2 cellular contexts compared by ENCODE assay signal in the genomic region with DNA sequence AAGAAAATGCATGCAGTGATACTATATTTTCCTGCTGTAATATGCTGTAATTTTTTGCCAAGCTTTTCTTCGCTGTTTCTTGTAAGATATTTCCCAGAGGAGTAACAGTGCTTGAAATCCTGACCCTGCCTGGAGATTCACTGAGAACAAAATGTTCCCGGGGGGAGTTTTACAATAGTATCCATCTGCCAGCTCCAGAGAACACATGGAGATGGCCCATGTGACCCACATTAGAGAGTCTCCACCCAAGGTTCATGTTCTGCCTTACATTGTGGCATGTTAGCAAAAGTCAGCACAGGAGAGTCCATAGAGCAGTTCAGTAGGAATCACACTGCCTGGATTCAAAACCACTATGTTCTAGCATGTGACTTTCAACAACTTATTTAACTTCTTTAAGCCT.
TF ChIP-seq lines count a peak whose summit lies in the region.

No MANE protein-coding gene starts in this region.

TF ChIP-seq in GM12891, 5 proteins besides CTCF, POLR2A, EP300 and RAD21:
- TF ChIP-seq PAX5 (IDR thresholded peaks at IDR 0.05; ENCODE audit: insufficient read depth, low read length, severe bottlenecking): no peak

TF ChIP-seq in GM23338, 12 proteins besides CTCF, POLR2A, EP300 and RAD21:
- TF ChIP-seq, protein P1, sequence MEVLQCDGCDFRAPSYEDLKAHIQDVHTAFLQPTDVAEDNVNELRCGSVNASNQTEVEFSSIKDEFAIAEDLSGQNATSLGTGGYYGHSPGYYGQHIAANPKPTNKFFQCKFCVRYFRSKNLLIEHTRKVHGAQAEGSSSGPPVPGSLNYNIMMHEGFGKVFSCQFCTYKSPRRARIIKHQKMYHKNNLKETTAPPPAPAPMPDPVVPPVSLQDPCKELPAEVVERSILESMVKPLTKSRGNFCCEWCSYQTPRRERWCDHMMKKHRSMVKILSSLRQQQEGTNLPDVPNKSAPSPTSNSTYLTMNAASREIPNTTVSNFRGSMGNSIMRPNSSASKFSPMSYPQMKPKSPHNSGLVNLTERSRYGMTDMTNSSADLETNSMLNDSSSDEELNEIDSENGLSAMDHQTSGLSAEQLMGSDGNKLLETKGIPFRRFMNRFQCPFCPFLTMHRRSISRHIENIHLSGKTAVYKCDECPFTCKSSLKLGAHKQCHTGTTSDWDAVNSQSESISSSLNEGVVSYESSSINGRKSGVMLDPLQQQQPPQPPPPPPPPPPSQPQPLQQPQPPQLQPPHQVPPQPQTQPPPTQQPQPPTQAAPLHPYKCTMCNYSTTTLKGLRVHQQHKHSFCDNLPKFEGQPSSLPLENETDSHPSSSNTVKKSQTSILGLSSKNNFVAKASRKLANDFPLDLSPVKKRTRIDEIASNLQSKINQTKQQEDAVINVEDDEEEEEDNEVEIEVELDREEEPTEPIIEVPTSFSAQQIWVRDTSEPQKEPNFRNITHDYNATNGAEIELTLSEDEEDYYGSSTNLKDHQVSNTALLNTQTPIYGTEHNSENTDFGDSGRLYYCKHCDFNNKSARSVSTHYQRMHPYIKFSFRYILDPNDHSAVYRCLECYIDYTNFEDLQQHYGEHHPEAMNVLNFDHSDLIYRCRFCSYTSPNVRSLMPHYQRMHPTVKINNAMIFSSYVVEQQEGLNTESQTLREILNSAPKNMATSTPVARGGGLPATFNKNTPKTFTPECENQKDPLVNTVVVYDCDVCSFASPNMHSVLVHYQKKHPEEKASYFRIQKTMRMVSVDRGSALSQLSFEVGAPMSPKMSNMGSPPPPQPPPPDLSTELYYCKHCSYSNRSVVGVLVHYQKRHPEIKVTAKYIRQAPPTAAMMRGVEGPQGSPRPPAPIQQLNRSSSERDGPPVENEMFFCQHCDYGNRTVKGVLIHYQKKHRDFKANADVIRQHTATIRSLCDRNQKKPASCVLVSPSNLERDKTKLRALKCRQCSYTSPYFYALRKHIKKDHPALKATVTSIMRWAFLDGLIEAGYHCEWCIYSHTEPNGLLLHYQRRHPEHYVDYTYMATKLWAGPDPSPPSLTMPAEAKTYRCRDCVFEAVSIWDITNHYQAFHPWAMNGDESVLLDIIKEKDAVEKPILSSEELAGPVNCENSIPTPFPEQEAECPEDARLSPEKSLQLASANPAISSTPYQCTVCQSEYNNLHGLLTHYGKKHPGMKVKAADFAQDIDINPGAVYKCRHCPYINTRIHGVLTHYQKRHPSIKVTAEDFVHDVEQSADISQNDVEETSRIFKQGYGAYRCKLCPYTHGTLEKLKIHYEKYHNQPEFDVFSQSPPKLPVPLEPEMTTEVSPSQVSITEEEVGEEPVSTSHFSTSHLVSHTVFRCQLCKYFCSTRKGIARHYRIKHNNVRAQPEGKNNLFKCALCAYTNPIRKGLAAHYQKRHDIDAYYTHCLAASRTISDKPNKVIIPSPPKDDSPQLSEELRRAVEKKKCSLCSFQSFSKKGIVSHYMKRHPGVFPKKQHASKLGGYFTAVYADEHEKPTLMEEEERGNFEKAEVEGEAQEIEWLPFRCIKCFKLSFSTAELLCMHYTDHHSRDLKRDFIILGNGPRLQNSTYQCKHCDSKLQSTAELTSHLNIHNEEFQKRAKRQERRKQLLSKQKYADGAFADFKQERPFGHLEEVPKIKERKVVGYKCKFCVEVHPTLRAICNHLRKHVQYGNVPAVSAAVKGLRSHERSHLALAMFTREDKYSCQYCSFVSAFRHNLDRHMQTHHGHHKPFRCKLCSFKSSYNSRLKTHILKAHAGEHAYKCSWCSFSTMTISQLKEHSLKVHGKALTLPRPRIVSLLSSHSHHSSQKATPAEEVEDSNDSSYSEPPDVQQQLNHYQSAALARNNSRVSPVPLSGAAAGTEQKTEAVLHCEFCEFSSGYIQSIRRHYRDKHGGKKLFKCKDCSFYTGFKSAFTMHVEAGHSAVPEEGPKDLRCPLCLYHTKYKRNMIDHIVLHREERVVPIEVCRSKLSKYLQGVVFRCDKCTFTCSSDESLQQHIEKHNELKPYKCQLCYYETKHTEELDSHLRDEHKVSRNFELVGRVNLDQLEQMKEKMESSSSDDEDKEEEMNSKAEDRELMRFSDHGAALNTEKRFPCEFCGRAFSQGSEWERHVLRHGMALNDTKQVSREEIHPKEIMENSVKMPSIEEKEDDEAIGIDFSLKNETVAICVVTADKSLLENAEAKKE (CRISPR knock-in tag; IDR thresholded peaks at IDR 0.05): no peak
- TF ChIP-seq EZH2phosphoT487 (IDR thresholded peaks at IDR 0.05; ENCODE audit: unreplicated experiment): no peak
- TF ChIP-seq STAT1 (IDR thresholded peaks at IDR 0.05; ENCODE audit: unreplicated experiment): no peak
- no peak for TF ChIP-seq JUNB (IDR thresholded peaks at IDR 0.05; ENCODE audit: unreplicated experiment)
- TF ChIP-seq, protein P2, sequence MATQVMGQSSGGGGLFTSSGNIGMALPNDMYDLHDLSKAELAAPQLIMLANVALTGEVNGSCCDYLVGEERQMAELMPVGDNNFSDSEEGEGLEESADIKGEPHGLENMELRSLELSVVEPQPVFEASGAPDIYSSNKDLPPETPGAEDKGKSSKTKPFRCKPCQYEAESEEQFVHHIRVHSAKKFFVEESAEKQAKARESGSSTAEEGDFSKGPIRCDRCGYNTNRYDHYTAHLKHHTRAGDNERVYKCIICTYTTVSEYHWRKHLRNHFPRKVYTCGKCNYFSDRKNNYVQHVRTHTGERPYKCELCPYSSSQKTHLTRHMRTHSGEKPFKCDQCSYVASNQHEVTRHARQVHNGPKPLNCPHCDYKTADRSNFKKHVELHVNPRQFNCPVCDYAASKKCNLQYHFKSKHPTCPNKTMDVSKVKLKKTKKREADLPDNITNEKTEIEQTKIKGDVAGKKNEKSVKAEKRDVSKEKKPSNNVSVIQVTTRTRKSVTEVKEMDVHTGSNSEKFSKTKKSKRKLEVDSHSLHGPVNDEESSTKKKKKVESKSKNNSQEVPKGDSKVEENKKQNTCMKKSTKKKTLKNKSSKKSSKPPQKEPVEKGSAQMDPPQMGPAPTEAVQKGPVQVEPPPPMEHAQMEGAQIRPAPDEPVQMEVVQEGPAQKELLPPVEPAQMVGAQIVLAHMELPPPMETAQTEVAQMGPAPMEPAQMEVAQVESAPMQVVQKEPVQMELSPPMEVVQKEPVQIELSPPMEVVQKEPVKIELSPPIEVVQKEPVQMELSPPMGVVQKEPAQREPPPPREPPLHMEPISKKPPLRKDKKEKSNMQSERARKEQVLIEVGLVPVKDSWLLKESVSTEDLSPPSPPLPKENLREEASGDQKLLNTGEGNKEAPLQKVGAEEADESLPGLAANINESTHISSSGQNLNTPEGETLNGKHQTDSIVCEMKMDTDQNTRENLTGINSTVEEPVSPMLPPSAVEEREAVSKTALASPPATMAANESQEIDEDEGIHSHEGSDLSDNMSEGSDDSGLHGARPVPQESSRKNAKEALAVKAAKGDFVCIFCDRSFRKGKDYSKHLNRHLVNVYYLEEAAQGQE (IDR thresholded peaks at IDR 0.05; ENCODE audit: unreplicated experiment): no peak
- no peak for TF ChIP-seq POLR2AphosphoS5 (IDR thresholded peaks at IDR 0.05; ENCODE audit: low read depth)
- no peak for TF ChIP-seq NANOG (IDR thresholded peaks at IDR 0.05; ENCODE audit: borderline replicate concordance)
- TF ChIP-seq ZNF114 (CRISPR knock-in tag; IDR thresholded peaks at IDR 0.05): no peak
- TF ChIP-seq, protein P3, sequence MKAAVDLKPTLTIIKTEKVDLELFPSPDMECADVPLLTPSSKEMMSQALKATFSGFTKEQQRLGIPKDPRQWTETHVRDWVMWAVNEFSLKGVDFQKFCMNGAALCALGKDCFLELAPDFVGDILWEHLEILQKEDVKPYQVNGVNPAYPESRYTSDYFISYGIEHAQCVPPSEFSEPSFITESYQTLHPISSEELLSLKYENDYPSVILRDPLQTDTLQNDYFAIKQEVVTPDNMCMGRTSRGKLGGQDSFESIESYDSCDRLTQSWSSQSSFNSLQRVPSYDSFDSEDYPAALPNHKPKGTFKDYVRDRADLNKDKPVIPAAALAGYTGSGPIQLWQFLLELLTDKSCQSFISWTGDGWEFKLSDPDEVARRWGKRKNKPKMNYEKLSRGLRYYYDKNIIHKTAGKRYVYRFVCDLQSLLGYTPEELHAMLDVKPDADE (IDR thresholded peaks at IDR 0.05): no peak
- TF ChIP-seq EZH2 (IDR thresholded peaks at IDR 0.05; ENCODE audit: low read depth, unreplicated experiment): no peak
- TF ChIP-seq CREB1 (CRISPR knock-in tag; IDR thresholded peaks at IDR 0.05; ENCODE audit: low read depth): no peak
- no peak for TF ChIP-seq ZNF331 (CRISPR knock-in tag; IDR thresholded peaks at IDR 0.05; ENCODE audit: low read depth)
